ENCODE assay signal across 8 cellular contexts in genomic region chr16:82169861-82170845, GRCh38. TPM values are rescaled to one million over a fixed set of nuclear protein-coding genes. Genes with fewer than 3 reads are reported as not detected.
DNase-seq lines count a peak whose midpoint lies in the region; ATAC-seq lines count a peak whose summit lies in the region.

A gene with protein sequence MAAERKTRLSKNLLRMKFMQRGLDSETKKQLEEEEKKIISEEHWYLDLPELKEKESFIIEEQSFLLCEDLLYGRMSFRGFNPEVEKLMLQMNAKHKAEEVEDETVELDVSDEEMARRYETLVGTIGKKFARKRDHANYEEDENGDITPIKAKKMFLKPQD (minus strand): TSS chr16:82170224. CDS start chr16:82170175, 49 bp downstream.

- peak within 1 kb of the TSS; percentile 90 for H2AFZ ChIP-seq in mesenchymal stem cell (ENCODE audit: low read depth, low read length)

- H3K36me3 ChIP-seq in CD4-positive, alpha-beta memory T cell (ENCODE audit: insufficient read depth, low read length), result peaks cover 9% of the 10 kb centered on the region
- peaks cover 3 to 26% of the 10 kb centered on the region in 2 experiments for H3K36me3 ChIP-seq in mesenchymal stem cell (ENCODE audit: control insufficient read depth in 1 of 2, insufficient read depth in 2 of 2, low read depth in 1 of 2, low read length in 2 of 2)

- no peak within 1 kb of the TSS for H4K91ac ChIP-seq in mesenchymal stem cell (ENCODE audit: low read length)

- H3K4me1 ChIP-seq in CD4-positive, alpha-beta memory T cell (ENCODE audit: insufficient read depth, low read length), result peaks cover 24% of the 10 kb centered on the region
- H3K4me1 ChIP-seq in mesenchymal stem cell (ENCODE audit: control insufficient read depth, insufficient read depth, low read depth, low read length), result peaks cover 8% of the 10 kb centered on the region

- no peak within 1 kb of the TSS for H2AK5ac ChIP-seq in mesenchymal stem cell (ENCODE audit: low read length, severe bottlenecking)

- H3K4me3 Mint-ChIP-seq in CD4-positive, alpha-beta memory T cell, result peak within 1 kb of the TSS; percentile 91 to 99 (median 96)
- H3K4me3 Mint-ChIP-seq in effector memory CD8-positive, alpha-beta T cell, result peak within 1 kb of the TSS; percentile 91

- H3K27ac ChIP-seq in CD4-positive, alpha-beta memory T cell (ENCODE audit: low read depth, low read length), result peak within 1 kb of the TSS; percentile 76
- H3K27ac ChIP-seq in mesenchymal stem cell (ENCODE audit: low read length, poor library complexity, severe bottlenecking), result peak within 1 kb of the TSS; percentile 34

- no peaks in the 10 kb centered on the region for H3K9me3 Mint-ChIP-seq in CD4-positive, alpha-beta memory T cell
- H3K9me3 Mint-ChIP-seq in effector memory CD8-positive, alpha-beta T cell, result no peaks in the 10 kb centered on the region

- H3K9ac ChIP-seq in mesenchymal stem cell (ENCODE audit: low read length), result peak within 1 kb of the TSS; percentile 95

- H3K4me2 ChIP-seq in mesenchymal stem cell (ENCODE audit: low read length, poor library complexity, severe bottlenecking), result peak within 1 kb of the TSS; percentile 100

- H3K9me3 ChIP-seq in CD4-positive, alpha-beta memory T cell (ENCODE audit: control insufficient read depth in 1 of 2, low read length in 2 of 2), result no peaks in the 10 kb centered on the region
- H3K9me3 ChIP-seq in mesenchymal stem cell (ENCODE audit: control insufficient read depth, low read length), result no peaks in the 10 kb centered on the region

- CTCF ChIA-PET in CD4-positive, alpha-beta memory T cell (lab: Charles Lee; ENCODE audit: partially characterized antibody), result interaction anchor here (0.6 to 1.4 kb wide), 4 partner anchors 22 to 229 kb away, joined by 3 to 8 read pairs (median 4); no protein-coding TSS in a partner anchor

- H3K18ac ChIP-seq in mesenchymal stem cell (ENCODE audit: low read depth in 1 of 2, low read length in 2 of 2), result peak within 1 kb of the TSS; percentile 73 to 98

- H2BK15ac ChIP-seq in mesenchymal stem cell (ENCODE audit: low read depth, poor library complexity, severe bottlenecking), result peak within 1 kb of the TSS; percentile 75

- peaks cover 27% of the 10 kb centered on the region for H3K79me1 ChIP-seq in mesenchymal stem cell (replicated peaks; ENCODE audit: low read length, poor library complexity, severe bottlenecking)

- H3K27ac Mint-ChIP-seq in CD4-positive, alpha-beta memory T cell, result peak within 1 kb of the TSS; percentile 90 to 98 (median 95)
- peak within 1 kb of the TSS; percentile 90 to 95 for H3K27ac Mint-ChIP-seq in effector memory CD8-positive, alpha-beta T cell

- POLR2A ChIA-PET in CD4-positive, alpha-beta memory T cell (lab: Charles Lee; ENCODE audit: partially characterized antibody), result interaction anchor here (0.6 to 1.9 kb wide), 9 partner anchors 10 to 1172 kb away, joined by 3 to 15 read pairs (median 3); partner anchors contain the start of gene GAN

- peaks cover 14 to 18% of the 10 kb centered on the region in 2 donors for H3K27me3 Mint-ChIP-seq in CD4-positive, alpha-beta memory T cell
- peaks cover 21 to 22% of the 10 kb centered on the region in 2 donors for H3K27me3 Mint-ChIP-seq in effector memory CD8-positive, alpha-beta T cell

- peaks cover 15 to 35% (median 22%) of the 10 kb centered on the region in 4 donors for H3K4me1 Mint-ChIP-seq in CD4-positive, alpha-beta memory T cell
- peaks cover 23 to 28% of the 10 kb centered on the region in 2 donors for H3K4me1 Mint-ChIP-seq in effector memory CD8-positive, alpha-beta T cell (ENCODE audit: low read depth in 2 of 2)

- peak within 1 kb of the TSS in 1 of 2 experiments; percentile 75 for H3K4ac ChIP-seq in mesenchymal stem cell (ENCODE audit: low read depth in 1 of 2, low read length in 2 of 2)

- H4K8ac ChIP-seq in mesenchymal stem cell (ENCODE audit: low read length), result peak within 1 kb of the TSS; percentile 87

- intact Hi-C loops in CD4-positive, alpha-beta memory T cell (cut with micrococcal nuclease), result loop anchor here (1.0 to 10.0 kb wide), 3 partner anchors 158 to 855 kb away; partner anchors contain the start of genes GAN and SDR42E1

- H3K14ac ChIP-seq in mesenchymal stem cell (ENCODE audit: low read length in 2 of 2), result peak within 1 kb of the TSS in 1 of 2 experiments; percentile 35

- peak within 1 kb of the TSS; percentile 59 to 76 for H3K4me3 ChIP-seq in CD4-positive, alpha-beta memory T cell (ENCODE audit: low read length in 2 of 2)
- H3K4me3 ChIP-seq in mesenchymal stem cell (ENCODE audit: insufficient read depth in 1 of 2, low read depth in 1 of 2, low read length in 2 of 2), result peak within 1 kb of the TSS; percentile 77 to 95

- under 1% methylated on average over 80 of the region's 89 CpGs for WGBS in mesenchymal stem cell

- peak; percentile 87 to 90 (median 88) for DNase-seq in CD4-positive, alpha-beta memory T cell
- DNase-seq in HK-2 (ENCODE audit: unreplicated experiment), result peak; percentile 92
- DNase-seq in NK-92 (lab: John Stamatoyannopoulos, UW; ENCODE audit: unreplicated experiment), result peak; percentile 20
- peak; percentile 78 to 81 for DNase-seq in activated CD8-positive, alpha-beta memory T cell treated with anti-CD3 and anti-CD28 coated beads for 4 hours (ENCODE audit: low read depth in 2 of 2)
- DNase-seq in effector memory CD8-positive, alpha-beta T cell, result peak; percentile 84 to 85 (median 84)
- DNase-seq in mesenchymal stem cell, result peak; percentile 91
- peak; percentile 76 for DNase-seq in stimulated activated CD8-positive, alpha-beta memory T cell treated with anti-CD3 and anti-CD28 coated beads, Interleukin-12 subunit alpha, Interleukin-12 subunit beta, amount 100 ng/mL, for 24 hours (ENCODE audit: extremely low read depth)

- H3K27me3 ChIP-seq in CD4-positive, alpha-beta memory T cell (ENCODE audit: insufficient read depth, low read length), result no peaks in the 10 kb centered on the region
- peaks cover 0 to 20% of the 10 kb centered on the region in 2 experiments for H3K27me3 ChIP-seq in mesenchymal stem cell (ENCODE audit: control insufficient read depth in 1 of 2, insufficient read depth in 1 of 2, low read length in 2 of 2)

- H2BK120ac ChIP-seq in mesenchymal stem cell (ENCODE audit: low read depth, low read length), result peak within 1 kb of the TSS; percentile 89

- peak within 1 kb of the TSS in 1 of 2 experiments; percentile 23 for H3K23ac ChIP-seq in mesenchymal stem cell (ENCODE audit: low read length in 2 of 2)

- ATAC-seq in GM19452 (IDR thresholded peaks at IDR 0.05; ENCODE audit: unreplicated experiment), result peak; percentile 97
- ATAC-seq in effector memory CD8-positive, alpha-beta T cell (replicated peaks), result peak; percentile 91

- H2BK12ac ChIP-seq in mesenchymal stem cell (ENCODE audit: low read length in 2 of 2), result peak within 1 kb of the TSS; percentile 87 to 97

- peak within 1 kb of the TSS; percentile 9 for H2BK5ac ChIP-seq in mesenchymal stem cell (ENCODE audit: low read depth, low read length, poor library complexity, severe bottlenecking)

- H3K36me3 Mint-ChIP-seq in CD4-positive, alpha-beta memory T cell, result peaks cover 11 to 29% of the 10 kb centered on the region in 2 donors
- peaks cover 14% of the 10 kb centered on the region for H3K36me3 Mint-ChIP-seq in effector memory CD8-positive, alpha-beta T cell (ENCODE audit: insufficient read depth)

RNA-seq across cellular contexts. Expression of the gene that starts here (rescaled TPM):
- 10 to 100 TPM; 19.6 to 22.8 TPM for total RNA-seq in CD4-positive, alpha-beta memory T cell
- polyA plus RNA-seq in CD4-positive, alpha-beta memory T cell, result 10 to 100 TPM; 23.0 to 51.6 TPM
- 57.1 TPM for polyA plus RNA-seq in mesenchymal stem cell (2013, experiment 1 of 2)
- polyA plus RNA-seq in mesenchymal stem cell (2013, experiment 2 of 2), result 62.8 TPM

Comparison
In these comparisons a context has a peak if more than half of its experiments do, and no peak if none do; other contexts are left out.
1. Peak in every context shown above with its lines: DNase-seq, ATAC-seq, H3K4me3 ChIP-seq and H3K27ac ChIP-seq.
2. DNase-seq: peak in every context shown above with its lines; median percentile 92 in HK-2; 91 in mesenchymal stem cell; 88 in CD4-positive, alpha-beta memory T cell; 84 in effector memory CD8-positive, alpha-beta T cell; 80 in activated CD8-positive, alpha-beta memory T cell treated with anti-CD3 and anti-CD28 coated beads for 4 hours; 76 in stimulated activated CD8-positive, alpha-beta memory T cell treated with anti-CD3 and anti-CD28 coated beads, Interleukin-12 subunit alpha, Interleukin-12 subunit beta, amount 100 ng/mL, for 24 hours; 20 in NK-92.